22 cellular contexts compared by ENCODE assay signal in the genomic region with DNA sequence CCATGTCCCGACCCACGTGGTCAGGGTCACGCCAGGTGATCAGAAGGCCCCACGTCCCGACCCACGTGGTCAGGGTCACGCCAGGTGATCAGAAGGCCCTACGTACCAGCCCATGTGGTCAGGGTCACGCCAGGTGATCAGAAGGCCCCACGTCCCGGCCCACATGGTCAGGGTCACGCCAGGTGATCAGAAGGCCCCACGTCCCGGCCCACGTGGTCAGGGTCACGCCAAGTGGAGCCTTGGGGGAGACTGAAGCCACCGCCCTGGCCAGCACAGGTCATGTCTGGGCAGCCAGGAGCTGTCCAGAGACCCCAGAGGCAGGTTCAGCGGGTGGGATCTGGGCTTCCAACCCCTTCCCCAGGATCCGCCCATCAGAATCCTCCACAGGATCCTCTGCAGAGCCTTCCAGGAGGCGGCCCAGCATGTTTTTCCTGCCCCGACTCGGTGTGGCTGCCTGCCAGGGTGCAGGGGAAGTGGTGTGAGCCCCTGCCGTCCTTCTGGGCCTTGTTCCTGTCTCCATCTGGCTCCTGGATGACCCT.
"Had no signal": no experiment of that assay in that cellular context is flagged by ENCODE, and none has a peak within 500 bp of the region (broad histone marks: within the 10 kb centered on the region; RNA-seq: fewer than 3 reads in every experiment).

No MANE protein-coding gene starts in this region.

- H3K27me3 ChIP-seq: hepatocyte, neural progenitor cell, ovary, right atrium auricular region, sigmoid colon, tibial nerve, uterus had no signal

- H3K9ac ChIP-seq: neural progenitor cell had no signal

- ATAC-seq: natural killer cell; stimulated activated memory B cell treated with anti-CD40 and anti-IgM and Interleukin-4, amounts not matched to agents 10 μg/mL and 1 μg/mL and 100 μg/mL, for 72 hours; stimulated activated naive CD8-positive, alpha-beta T cell treated with anti-CD3 and anti-CD28 coated beads, Interleukin-15, amount 100 ng/mL, for 72 hours had no signal

- H2AFZ ChIP-seq: hepatocyte, neural progenitor cell had no signal

- H3K36me3 ChIP-seq: left ventricle myocardium inferior, neural progenitor cell, ovary, right atrium auricular region, sigmoid colon, tibial nerve, uterus had no signal

- H3K4me1 ChIP-seq: neural progenitor cell, right atrium auricular region, uterus had no signal

- H3K4me2 ChIP-seq: hepatocyte, neural progenitor cell had no signal

- FAIRE-seq: small intestine had no signal

- DNase-seq: islet precursor cell; left ventricle myocardium inferior; mesendoderm; naive B cell; natural killer cell; nephron progenitor cell; ovary; sigmoid colon; small intestine; stimulated activated CD4-positive, alpha-beta T cell treated with anti-CD3 and anti-CD28 coated beads, Interleukin-1b, Interleukin-23, amount 100 ng/mL, for 48 hours; stimulated activated CD4-positive, alpha-beta T cell treated with anti-CD3 and anti-CD28 coated beads, Interleukin-2, amount 100 ng/mL, for 48 hours; stimulated activated CD4-positive, alpha-beta T cell treated with anti-CD3 and anti-CD28 coated beads, Interleukin-4, amount 100 ng/mL, for 4 hours; stimulated activated CD8-positive, alpha-beta memory T cell treated with anti-CD3 and anti-CD28 coated beads, Interleukin-4, amount 100 ng/mL, for 48 hours; stimulated activated naive CD4-positive, alpha-beta T cell treated with Interleukin-2 at 50 U/mL for 16 hours; stimulated activated naive CD8-positive, alpha-beta T cell treated with anti-CD3 and anti-CD28 coated beads, Interleukin-15, amount 100 ng/mL, for 72 hours; uterus had no signal

- H3K4me3 ChIP-seq: hepatocyte, left ventricle myocardium inferior, lung, neural progenitor cell, ovary, right atrium auricular region, sigmoid colon, tibial nerve, uterus had no signal

- H3K9me3 ChIP-seq: left ventricle myocardium inferior, ovary, right atrium auricular region, sigmoid colon, tibial nerve, uterus had no signal

- H3K79me2 ChIP-seq: hepatocyte had no signal

- H3K27ac ChIP-seq: hepatocyte, left ventricle myocardium inferior, neural progenitor cell, ovary, right atrium auricular region, sigmoid colon, tibial nerve, uterus had no signal
